ENCODE assay signal across 1 cellular context in the genomic region with DNA sequence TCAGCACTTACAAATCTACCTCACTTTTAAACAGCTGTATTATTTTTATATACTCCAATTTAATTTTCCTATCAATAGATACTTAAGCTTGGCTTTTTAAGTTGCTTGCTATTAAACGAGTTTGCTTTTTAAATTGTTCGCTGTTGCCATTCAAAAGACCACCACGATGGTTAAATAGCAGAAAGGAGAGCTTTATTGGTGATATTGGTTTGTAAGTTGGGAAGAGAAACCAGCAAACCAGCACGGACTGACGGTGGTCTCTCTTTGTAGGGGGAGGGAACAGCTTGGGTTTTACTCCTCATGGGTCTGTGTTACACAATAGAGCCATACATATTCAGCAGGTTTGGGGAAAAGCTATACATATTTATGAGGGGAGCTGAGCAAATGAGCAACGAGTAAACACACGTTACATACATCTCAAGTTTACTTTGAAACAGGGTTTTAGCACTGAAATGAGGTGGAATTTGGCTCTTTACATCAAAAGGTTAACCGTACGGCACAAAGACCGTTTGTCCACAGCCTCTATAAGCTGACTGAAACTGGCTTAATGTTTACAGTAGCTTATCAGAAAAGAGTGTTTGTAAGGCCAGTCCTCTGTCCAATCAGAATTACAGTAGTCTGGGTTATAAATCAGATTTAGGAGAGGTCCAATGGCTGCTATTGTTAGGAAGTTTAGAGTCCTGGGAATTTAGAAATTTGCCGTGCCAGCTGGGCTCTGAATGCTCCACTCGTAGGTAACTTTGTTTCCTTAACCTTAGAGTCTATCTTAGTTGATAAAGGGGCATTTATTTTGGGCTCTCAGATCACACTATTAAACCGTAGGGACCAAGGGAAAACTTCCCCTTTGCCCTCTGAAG.
A peak's percentile ranks its signal among the peaks of the same experiment; 100 is the strongest.
TF ChIP-seq lines count a peak whose summit lies in the region.

No MANE protein-coding gene starts in this region.

TF ChIP-seq in HepG2, 621 proteins besides CTCF, POLR2A, EP300 and RAD21 (continued from another document and continues in another):
- TF ChIP-seq, protein P1, sequence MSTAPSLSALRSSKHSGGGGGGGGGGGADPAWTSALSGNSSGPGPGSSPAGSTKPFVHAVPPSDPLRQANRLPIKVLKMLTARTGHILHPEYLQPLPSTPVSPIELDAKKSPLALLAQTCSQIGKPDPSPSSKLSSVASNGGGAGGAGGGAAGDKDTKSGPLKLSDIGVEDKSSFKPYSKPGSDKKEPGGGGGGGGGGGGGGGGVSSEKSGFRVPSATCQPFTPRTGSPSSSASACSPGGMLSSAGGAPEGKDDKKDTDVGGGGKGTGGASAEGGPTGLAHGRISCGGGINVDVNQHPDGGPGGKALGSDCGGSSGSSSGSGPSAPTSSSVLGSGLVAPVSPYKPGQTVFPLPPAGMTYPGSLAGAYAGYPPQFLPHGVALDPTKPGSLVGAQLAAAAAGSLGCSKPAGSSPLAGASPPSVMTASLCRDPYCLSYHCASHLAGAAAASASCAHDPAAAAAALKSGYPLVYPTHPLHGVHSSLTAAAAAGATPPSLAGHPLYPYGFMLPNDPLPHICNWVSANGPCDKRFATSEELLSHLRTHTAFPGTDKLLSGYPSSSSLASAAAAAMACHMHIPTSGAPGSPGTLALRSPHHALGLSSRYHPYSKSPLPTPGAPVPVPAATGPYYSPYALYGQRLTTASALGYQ (CRISPR knock-in tag; IDR thresholded peaks at IDR 0.05), result peak; percentile 92
- TF ChIP-seq NRL (CRISPR knock-in tag; IDR thresholded peaks at IDR 0.05; ENCODE audit: borderline replicate concordance), result no peak
- TF ChIP-seq NONO (IDR thresholded peaks at IDR 0.05), result no peak
- TF ChIP-seq NONO (CRISPR knock-in tag; conservative IDR thresholded peaks at IDR 0.05), result peak; percentile 96
- TF ChIP-seq, protein P2, sequence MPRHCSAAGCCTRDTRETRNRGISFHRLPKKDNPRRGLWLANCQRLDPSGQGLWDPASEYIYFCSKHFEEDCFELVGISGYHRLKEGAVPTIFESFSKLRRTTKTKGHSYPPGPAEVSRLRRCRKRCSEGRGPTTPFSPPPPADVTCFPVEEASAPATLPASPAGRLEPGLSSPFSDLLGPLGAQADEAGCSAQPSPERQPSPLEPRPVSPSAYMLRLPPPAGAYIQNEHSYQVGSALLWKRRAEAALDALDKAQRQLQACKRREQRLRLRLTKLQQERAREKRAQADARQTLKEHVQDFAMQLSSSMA (CRISPR knock-in tag; IDR thresholded peaks at IDR 0.05), result no peak
- TF ChIP-seq PRPF4 (IDR thresholded peaks at IDR 0.05; ENCODE audit: low read depth, low read length, poor library complexity, severe bottlenecking), result no peak
- no peak for TF ChIP-seq ZNF724P (CRISPR knock-in tag; IDR thresholded peaks at IDR 0.05; ENCODE audit: borderline replicate concordance)
- TF ChIP-seq, protein P3, sequence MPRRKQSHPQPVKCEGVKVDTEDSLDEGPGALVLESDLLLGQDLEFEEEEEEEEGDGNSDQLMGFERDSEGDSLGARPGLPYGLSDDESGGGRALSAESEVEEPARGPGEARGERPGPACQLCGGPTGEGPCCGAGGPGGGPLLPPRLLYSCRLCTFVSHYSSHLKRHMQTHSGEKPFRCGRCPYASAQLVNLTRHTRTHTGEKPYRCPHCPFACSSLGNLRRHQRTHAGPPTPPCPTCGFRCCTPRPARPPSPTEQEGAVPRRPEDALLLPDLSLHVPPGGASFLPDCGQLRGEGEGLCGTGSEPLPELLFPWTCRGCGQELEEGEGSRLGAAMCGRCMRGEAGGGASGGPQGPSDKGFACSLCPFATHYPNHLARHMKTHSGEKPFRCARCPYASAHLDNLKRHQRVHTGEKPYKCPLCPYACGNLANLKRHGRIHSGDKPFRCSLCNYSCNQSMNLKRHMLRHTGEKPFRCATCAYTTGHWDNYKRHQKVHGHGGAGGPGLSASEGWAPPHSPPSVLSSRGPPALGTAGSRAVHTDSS (CRISPR knock-in tag; conservative IDR thresholded peaks at IDR 0.05), result no peak
- TF ChIP-seq, protein P4, sequence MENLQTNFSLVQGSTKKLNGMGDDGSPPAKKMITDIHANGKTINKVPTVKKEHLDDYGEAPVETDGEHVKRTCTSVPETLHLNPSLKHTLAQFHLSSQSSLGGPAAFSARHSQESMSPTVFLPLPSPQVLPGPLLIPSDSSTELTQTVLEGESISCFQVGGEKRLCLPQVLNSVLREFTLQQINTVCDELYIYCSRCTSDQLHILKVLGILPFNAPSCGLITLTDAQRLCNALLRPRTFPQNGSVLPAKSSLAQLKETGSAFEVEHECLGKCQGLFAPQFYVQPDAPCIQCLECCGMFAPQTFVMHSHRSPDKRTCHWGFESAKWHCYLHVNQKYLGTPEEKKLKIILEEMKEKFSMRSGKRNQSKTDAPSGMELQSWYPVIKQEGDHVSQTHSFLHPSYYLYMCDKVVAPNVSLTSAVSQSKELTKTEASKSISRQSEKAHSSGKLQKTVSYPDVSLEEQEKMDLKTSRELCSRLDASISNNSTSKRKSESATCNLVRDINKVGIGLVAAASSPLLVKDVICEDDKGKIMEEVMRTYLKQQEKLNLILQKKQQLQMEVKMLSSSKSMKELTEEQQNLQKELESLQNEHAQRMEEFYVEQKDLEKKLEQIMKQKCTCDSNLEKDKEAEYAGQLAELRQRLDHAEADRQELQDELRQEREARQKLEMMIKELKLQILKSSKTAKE (CRISPR knock-in tag; IDR thresholded peaks at IDR 0.05; ENCODE audit: borderline replicate concordance), result peak; percentile 60; the same call in 1 of the 2 replicates
- no peak for TF ChIP-seq HNRNPLL (IDR thresholded peaks at IDR 0.05; ENCODE audit: low read depth, low read length, poor library complexity, severe bottlenecking)
- TF ChIP-seq KDM4B (CRISPR knock-in tag; IDR thresholded peaks at IDR 0.05), result peak; percentile 85
- peak; percentile 89 for TF ChIP-seq CREM (IDR thresholded peaks at IDR 0.05)
- no peak for TF ChIP-seq CREM (CRISPR knock-in tag; IDR thresholded peaks at IDR 0.05)
- TF ChIP-seq, protein P5, sequence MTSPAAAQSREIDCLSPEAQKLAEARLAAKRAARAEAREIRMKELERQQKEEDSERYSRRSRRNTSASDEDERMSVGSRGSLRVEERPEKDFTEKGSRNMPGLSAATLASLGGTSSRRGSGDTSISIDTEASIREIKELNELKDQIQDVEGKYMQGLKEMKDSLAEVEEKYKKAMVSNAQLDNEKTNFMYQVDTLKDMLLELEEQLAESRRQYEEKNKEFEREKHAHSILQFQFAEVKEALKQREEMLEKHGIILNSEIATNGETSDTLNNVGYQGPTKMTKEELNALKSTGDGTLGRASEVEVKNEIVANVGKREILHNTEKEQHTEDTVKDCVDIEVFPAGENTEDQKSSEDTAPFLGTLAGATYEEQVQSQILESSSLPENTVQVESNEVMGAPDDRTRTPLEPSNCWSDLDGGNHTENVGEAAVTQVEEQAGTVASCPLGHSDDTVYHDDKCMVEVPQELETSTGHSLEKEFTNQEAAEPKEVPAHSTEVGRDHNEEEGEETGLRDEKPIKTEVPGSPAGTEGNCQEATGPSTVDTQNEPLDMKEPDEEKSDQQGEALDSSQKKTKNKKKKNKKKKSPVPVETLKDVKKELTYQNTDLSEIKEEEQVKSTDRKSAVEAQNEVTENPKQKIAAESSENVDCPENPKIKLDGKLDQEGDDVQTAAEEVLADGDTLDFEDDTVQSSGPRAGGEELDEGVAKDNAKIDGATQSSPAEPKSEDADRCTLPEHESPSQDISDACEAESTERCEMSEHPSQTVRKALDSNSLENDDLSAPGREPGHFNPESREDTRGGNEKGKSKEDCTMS (CRISPR knock-in tag; conservative IDR thresholded peaks at IDR 0.05), result 0 out of 2 replicates have a peak, but pooled peaks have one; percentile 33
- TF ChIP-seq ZNF549 (CRISPR knock-in tag; IDR thresholded peaks at IDR 0.05), result no peak
- peak; percentile 95 for TF ChIP-seq ZNF614 (CRISPR knock-in tag; IDR thresholded peaks at IDR 0.05; ENCODE audit: borderline replicate concordance)
- no peak for TF ChIP-seq ZNF225 (CRISPR knock-in tag; IDR thresholded peaks at IDR 0.05)
- TF ChIP-seq ZNF570 (CRISPR knock-in tag; IDR thresholded peaks at IDR 0.05; ENCODE audit: borderline replicate concordance), result 0 out of 2 replicates have a peak, but pooled peaks have one; percentile 70
- TF ChIP-seq, protein P6, sequence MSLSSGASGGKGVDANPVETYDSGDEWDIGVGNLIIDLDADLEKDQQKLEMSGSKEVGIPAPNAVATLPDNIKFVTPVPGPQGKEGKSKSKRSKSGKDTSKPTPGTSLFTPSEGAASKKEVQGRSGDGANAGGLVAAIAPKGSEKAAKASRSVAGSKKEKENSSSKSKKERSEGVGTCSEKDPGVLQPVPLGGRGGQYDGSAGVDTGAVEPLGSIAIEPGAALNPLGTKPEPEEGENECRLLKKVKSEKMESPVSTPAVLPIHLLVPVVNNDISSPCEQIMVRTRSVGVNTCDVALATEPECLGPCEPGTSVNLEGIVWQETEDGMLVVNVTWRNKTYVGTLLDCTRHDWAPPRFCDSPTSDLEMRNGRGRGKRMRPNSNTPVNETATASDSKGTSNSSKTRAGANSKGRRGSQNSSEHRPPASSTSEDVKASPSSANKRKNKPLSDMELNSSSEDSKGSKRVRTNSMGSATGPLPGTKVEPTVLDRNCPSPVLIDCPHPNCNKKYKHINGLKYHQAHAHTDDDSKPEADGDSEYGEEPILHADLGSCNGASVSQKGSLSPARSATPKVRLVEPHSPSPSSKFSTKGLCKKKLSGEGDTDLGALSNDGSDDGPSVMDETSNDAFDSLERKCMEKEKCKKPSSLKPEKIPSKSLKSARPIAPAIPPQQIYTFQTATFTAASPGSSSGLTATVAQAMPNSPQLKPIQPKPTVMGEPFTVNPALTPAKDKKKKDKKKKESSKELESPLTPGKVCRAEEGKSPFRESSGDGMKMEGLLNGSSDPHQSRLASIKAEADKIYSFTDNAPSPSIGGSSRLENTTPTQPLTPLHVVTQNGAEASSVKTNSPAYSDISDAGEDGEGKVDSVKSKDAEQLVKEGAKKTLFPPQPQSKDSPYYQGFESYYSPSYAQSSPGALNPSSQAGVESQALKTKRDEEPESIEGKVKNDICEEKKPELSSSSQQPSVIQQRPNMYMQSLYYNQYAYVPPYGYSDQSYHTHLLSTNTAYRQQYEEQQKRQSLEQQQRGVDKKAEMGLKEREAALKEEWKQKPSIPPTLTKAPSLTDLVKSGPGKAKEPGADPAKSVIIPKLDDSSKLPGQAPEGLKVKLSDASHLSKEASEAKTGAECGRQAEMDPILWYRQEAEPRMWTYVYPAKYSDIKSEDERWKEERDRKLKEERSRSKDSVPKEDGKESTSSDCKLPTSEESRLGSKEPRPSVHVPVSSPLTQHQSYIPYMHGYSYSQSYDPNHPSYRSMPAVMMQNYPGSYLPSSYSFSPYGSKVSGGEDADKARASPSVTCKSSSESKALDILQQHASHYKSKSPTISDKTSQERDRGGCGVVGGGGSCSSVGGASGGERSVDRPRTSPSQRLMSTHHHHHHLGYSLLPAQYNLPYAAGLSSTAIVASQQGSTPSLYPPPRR (CRISPR knock-in tag; IDR thresholded peaks at IDR 0.05; ENCODE audit: borderline replicate concordance), result peak; percentile 99
- no peak for TF ChIP-seq ZNF790 (CRISPR knock-in tag; IDR thresholded peaks at IDR 0.05; ENCODE audit: borderline replicate concordance)
- peak; percentile 76 for TF ChIP-seq FOSL2 (CRISPR knock-in tag; IDR thresholded peaks at IDR 0.05)
- TF ChIP-seq, protein P7, sequence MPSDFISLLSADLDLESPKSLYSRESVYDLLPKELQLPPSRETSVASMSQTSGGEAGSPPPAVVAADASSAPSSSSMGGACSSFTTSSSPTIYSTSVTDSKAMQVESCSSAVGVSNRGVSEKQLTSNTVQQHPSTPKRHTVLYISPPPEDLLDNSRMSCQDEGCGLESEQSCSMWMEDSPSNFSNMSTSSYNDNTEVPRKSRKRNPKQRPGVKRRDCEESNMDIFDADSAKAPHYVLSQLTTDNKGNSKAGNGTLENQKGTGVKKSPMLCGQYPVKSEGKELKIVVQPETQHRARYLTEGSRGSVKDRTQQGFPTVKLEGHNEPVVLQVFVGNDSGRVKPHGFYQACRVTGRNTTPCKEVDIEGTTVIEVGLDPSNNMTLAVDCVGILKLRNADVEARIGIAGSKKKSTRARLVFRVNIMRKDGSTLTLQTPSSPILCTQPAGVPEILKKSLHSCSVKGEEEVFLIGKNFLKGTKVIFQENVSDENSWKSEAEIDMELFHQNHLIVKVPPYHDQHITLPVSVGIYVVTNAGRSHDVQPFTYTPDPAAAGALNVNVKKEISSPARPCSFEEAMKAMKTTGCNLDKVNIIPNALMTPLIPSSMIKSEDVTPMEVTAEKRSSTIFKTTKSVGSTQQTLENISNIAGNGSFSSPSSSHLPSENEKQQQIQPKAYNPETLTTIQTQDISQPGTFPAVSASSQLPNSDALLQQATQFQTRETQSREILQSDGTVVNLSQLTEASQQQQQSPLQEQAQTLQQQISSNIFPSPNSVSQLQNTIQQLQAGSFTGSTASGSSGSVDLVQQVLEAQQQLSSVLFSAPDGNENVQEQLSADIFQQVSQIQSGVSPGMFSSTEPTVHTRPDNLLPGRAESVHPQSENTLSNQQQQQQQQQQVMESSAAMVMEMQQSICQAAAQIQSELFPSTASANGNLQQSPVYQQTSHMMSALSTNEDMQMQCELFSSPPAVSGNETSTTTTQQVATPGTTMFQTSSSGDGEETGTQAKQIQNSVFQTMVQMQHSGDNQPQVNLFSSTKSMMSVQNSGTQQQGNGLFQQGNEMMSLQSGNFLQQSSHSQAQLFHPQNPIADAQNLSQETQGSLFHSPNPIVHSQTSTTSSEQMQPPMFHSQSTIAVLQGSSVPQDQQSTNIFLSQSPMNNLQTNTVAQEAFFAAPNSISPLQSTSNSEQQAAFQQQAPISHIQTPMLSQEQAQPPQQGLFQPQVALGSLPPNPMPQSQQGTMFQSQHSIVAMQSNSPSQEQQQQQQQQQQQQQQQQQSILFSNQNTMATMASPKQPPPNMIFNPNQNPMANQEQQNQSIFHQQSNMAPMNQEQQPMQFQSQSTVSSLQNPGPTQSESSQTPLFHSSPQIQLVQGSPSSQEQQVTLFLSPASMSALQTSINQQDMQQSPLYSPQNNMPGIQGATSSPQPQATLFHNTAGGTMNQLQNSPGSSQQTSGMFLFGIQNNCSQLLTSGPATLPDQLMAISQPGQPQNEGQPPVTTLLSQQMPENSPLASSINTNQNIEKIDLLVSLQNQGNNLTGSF (CRISPR knock-in tag; IDR thresholded peaks at IDR 0.05), result no peak
- TF ChIP-seq ARNTL (CRISPR knock-in tag; IDR thresholded peaks at IDR 0.05), result peak; percentile 78
- peak; percentile 94 for TF ChIP-seq ZNF331 (CRISPR knock-in tag; IDR thresholded peaks at IDR 0.05)
- TF ChIP-seq GZF1 (CRISPR knock-in tag; IDR thresholded peaks at IDR 0.05), result no peak
- TF ChIP-seq SMARCE1 (IDR thresholded peaks at IDR 0.05; ENCODE audit: borderline replicate concordance), result no peak
- TF ChIP-seq ZNF777 (CRISPR knock-in tag; IDR thresholded peaks at IDR 0.05), result no peak; the same call in 1 of the 2 replicates
- TF ChIP-seq, protein P8, sequence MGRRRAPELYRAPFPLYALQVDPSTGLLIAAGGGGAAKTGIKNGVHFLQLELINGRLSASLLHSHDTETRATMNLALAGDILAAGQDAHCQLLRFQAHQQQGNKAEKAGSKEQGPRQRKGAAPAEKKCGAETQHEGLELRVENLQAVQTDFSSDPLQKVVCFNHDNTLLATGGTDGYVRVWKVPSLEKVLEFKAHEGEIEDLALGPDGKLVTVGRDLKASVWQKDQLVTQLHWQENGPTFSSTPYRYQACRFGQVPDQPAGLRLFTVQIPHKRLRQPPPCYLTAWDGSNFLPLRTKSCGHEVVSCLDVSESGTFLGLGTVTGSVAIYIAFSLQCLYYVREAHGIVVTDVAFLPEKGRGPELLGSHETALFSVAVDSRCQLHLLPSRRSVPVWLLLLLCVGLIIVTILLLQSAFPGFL (CRISPR knock-in tag; IDR thresholded peaks at IDR 0.05), result no peak
- TF ChIP-seq, protein P9, sequence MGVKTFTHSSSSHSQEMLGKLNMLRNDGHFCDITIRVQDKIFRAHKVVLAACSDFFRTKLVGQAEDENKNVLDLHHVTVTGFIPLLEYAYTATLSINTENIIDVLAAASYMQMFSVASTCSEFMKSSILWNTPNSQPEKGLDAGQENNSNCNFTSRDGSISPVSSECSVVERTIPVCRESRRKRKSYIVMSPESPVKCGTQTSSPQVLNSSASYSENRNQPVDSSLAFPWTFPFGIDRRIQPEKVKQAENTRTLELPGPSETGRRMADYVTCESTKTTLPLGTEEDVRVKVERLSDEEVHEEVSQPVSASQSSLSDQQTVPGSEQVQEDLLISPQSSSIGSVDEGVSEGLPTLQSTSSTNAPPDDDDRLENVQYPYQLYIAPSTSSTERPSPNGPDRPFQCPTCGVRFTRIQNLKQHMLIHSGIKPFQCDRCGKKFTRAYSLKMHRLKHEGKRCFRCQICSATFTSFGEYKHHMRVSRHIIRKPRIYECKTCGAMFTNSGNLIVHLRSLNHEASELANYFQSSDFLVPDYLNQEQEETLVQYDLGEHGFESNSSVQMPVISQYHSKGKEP (CRISPR knock-in tag; IDR thresholded peaks at IDR 0.05), result no peak
